Comparison of ENCODE assay signal across 29 cellular contexts in the genomic region with DNA sequence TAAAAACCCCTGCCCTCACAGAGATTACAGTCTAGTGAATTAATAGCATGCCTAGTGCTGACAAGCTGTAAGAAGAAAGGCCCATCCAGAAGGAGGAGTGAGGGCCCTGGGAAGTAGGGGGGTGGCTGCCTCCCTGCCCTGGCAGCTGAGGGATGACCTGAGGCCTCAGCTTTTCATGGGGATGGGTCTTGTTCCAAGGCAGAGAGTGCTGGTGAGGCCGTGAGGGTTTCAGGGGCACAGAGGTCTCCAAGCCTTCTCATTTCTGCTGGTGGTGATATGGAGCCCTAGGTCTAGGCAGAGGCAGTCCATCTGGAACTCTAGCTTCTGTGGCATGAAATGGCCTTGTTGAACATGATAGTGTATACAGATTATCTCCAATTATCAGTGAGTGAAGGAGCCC.
A peak's percentile ranks its signal among the peaks of the same experiment; 100 is the strongest.
DNase-seq lines count a peak whose midpoint lies in the region; ATAC-seq, FAIRE-seq and TF ChIP-seq lines count a peak whose summit lies in the region.
"Had no signal": no experiment of that assay in that cellular context is flagged by ENCODE, and none has a peak within 500 bp of the region (broad histone marks: within the 10 kb centered on the region; RNA-seq: fewer than 3 reads in every experiment).

No MANE protein-coding gene starts in this region.

- no peak overlapping the region for H3K23ac ChIP-seq in trophoblast cell (ENCODE audit: low read length)

- TF ChIP-seq EP300 in HepG2 (IDR thresholded peaks at IDR 0.05; ENCODE audit: low read depth in 2 of 2, low read length in 2 of 2) (no peak), HepG2 (CRISPR knock-in tag; IDR thresholded peaks at IDR 0.05; ENCODE audit: borderline replicate concordance) (no peak)

- H4K20me1 ChIP-seq in HepG2 (ENCODE audit: insufficient read depth, low read length) = no peaks in the 10 kb centered on the region

- H2BK120ac ChIP-seq in trophoblast cell (ENCODE audit: insufficient read depth, low read length, poor library complexity) = peak overlapping the region; percentile 35

- TF ChIP-seq RAD21 in HepG2 (CRISPR knock-in tag; IDR thresholded peaks at IDR 0.05) = no peak

- H2BK12ac ChIP-seq in trophoblast cell (ENCODE audit: low read length) = peak overlapping the region; percentile 63

- TF ChIP-seq CTCF in right lobe of liver (IDR thresholded peaks at IDR 0.05) (no peak), HepG2 (CRISPR knock-in tag; IDR thresholded peaks at IDR 0.05) (no peak)

- FAIRE-seq in HepG2 (lab: Jason Lieb, UNC) = no peak
- FAIRE-seq: GM12891, islet of Langerhans had no signal

- peaks cover 23% of the 10 kb centered on the region for H3K79me1 ChIP-seq in trophoblast cell (ENCODE audit: low read length)

- in situ Hi-C loops in HepG2 (cut with HindIII; ENCODE audit: extremely low pct_ligation_motif_present, low pct_unique_long_range_greater_than_20kb) = no loop called here

- H4K12ac ChIP-seq in trophoblast cell (ENCODE audit: low read depth, low read length) = no peak overlapping the region

- H2AFZ ChIP-seq in HepG2 (ENCODE audit: low read length) (no peak overlapping the region), trophoblast cell (ENCODE audit: insufficient read depth, low read length, poor library complexity) (no peak overlapping the region)
- H2AFZ ChIP-seq: PC-9 had no signal

- no peaks in the 10 kb centered on the region for H3K36me3 ChIP-seq in right lobe of liver
- H3K36me3 ChIP-seq in HepG2 (replicated peaks in 1 of 2; ENCODE audit: control insufficient read depth in 1 of 2, insufficient read depth in 2 of 2, low read length in 2 of 2) = no peaks in the 10 kb centered on the region
- H3K36me3 ChIP-seq in trophoblast cell (ENCODE audit: control insufficient read depth in 1 of 2, insufficient read depth in 2 of 2, low read length in 2 of 2) = no peaks in the 10 kb centered on the region
- H3K36me3 ChIP-seq: ascending aorta, cardiac muscle cell, colonic mucosa, left lung, prostate gland, suprapubic skin, uterus had no signal

- peak overlapping the region; percentile 50 for H3K4ac ChIP-seq in trophoblast cell (ENCODE audit: low read depth, low read length)

- no peak overlapping the region for H3K18ac ChIP-seq in trophoblast cell (ENCODE audit: low read length)

- H3K9ac ChIP-seq in HepG2 (ENCODE audit: insufficient read depth, low read depth, low read length) = no peak overlapping the region
- no peak overlapping the region for H3K9ac ChIP-seq in trophoblast cell (ENCODE audit: low read length)

- no peak overlapping the region for H3K4me2 ChIP-seq in HepG2 (ENCODE audit: low read depth, low read length)
- H3K4me2 ChIP-seq in trophoblast cell (ENCODE audit: low read length) = no peak overlapping the region
- H3K4me2 ChIP-seq: PC-9 had no signal

- H3K27ac ChIP-seq in right lobe of liver (peak overlapping the region in 2 of 3 donors; percentile 92 to 95), HepG2 (ENCODE audit: extremely low read length, insufficient read depth, low read length) (no peak overlapping the region), epithelial cell of prostate (peak overlapping the region; percentile 96), trophoblast cell (ENCODE audit: low read depth, low read length) (no peak overlapping the region)
- H3K27ac ChIP-seq: ascending aorta, cardiac muscle cell, colonic mucosa, left lung, PC-9, prostate gland, uterus had no signal

- H3K27me3 ChIP-seq in right lobe of liver = no peaks in the 10 kb centered on the region
- H3K27me3 ChIP-seq in HepG2 (ENCODE audit: control insufficient read depth in 1 of 2, insufficient read depth in 2 of 2, low read length in 2 of 2) = no peaks in the 10 kb centered on the region
- H3K27me3 ChIP-seq in trophoblast cell (ENCODE audit: insufficient read depth, low read length) = no peaks in the 10 kb centered on the region
- H3K27me3 ChIP-seq: ascending aorta, cardiac muscle cell, colonic mucosa, left lung, suprapubic skin, uterus had no signal

- no peak for DNase-seq in right lobe of liver
- no peak for DNase-seq in HepG2 (ENCODE audit: low spot score)
- no peak for DNase-seq in epithelial cell of prostate (ENCODE audit: low read depth, low spot score)
- DNase-seq in trophoblast cell = no peak
- no peak for DNase-seq in iPS-NIHi7 (ENCODE audit: extremely low spot score)
- no peak for DNase-seq in GM19240 (ENCODE audit: insufficient read length, low spot score)
- DNase-seq: activated CD8-positive, alpha-beta T cell treated with anti-CD3 and anti-CD28 coated beads for 36 hours; activated naive CD8-positive, alpha-beta T cell treated with anti-CD3 and anti-CD28 coated beads, Interleukin-2, amount 10 ng/mL, durations not matched to agents 7 days and 5 days; colonic mucosa; effector memory CD4-positive, alpha-beta T cell; erythroblast; KG1; left lung; mesendoderm; NCI-H1092 treated with DMSO at 0.1 percent for 48 hours; NCI-H187; NCI-H510A treated with DMSO at 0.1 percent for 48 hours; PC-9; Right ventricle myocardium superior; stimulated activated naive CD4-positive, alpha-beta T cell treated with Interleukin-2 at 50 U/mL for 16 hours; uterus had no signal

- no CpG with 5 or more reads among the region's 1 CpG for WGBS in right lobe of liver (ENCODE audit: insufficient coverage, low coverage, low lambda C conversion rate, missing lambda C conversion rate)
- WGBS in HepG2 (ENCODE audit: low lambda C conversion rate) = no CpG with 5 or more reads among the region's 1 CpG
- WGBS in trophoblast cell (ENCODE audit: extremely low coverage, insufficient coverage, insufficient read length) = no CpG with 5 or more reads among the region's 1 CpG

- H3K4me1 ChIP-seq in right lobe of liver = peaks cover 0 to 34% (median 10%) of the 10 kb centered on the region in 4 donors
- peaks cover 57% of the 10 kb centered on the region for H3K4me1 ChIP-seq in HepG2 (ENCODE audit: insufficient read depth, low read length)
- H3K4me1 ChIP-seq in trophoblast cell (ENCODE audit: control insufficient read depth in 1 of 2, insufficient read depth in 2 of 2, low read length in 2 of 2) = peaks cover 12 to 20% of the 10 kb centered on the region in 2 experiments
- H3K4me1 ChIP-seq: colonic mucosa, prostate gland had no signal

- no peak overlapping the region for H3K4me3 ChIP-seq in right lobe of liver
- H3K4me3 ChIP-seq in HepG2 (replicated peaks in 1 of 3; ENCODE audit: insufficient read depth in 1 of 3, low read depth in 2 of 3, low read length in 3 of 3) = no peak overlapping the region
- no peak overlapping the region for H3K4me3 ChIP-seq in trophoblast cell (ENCODE audit: low read depth, low read length)
- H3K4me3 ChIP-seq: ascending aorta, cardiac muscle cell, colonic mucosa, left lung, PC-9, prostate gland, suprapubic skin, uterus had no signal

- intact Hi-C loops in right lobe of liver (cut with DNase I) (no loop called here), HepG2 (cut with micrococcal nuclease; ENCODE audit: unreplicated experiment) (no loop called here)

- TF ChIP-seq POLR2A in right lobe of liver (IDR thresholded peaks at IDR 0.05) (no peak), HepG2 (IDR thresholded peaks at IDR 0.05; ENCODE audit: insufficient read depth in 1 of 2, low read depth in 2 of 2, low read length in 2 of 2) (no peak)

- BruUV-seq in HepG2 (replicated peaks; lab: Mats Ljungman, UMichigan) = no TSS peak

- POLR2A ChIA-PET in HepG2 (lab: Yijun Ruan, JAX) = no interaction called here

- H4K91ac ChIP-seq in trophoblast cell (ENCODE audit: low read depth, low read length) = peak overlapping the region; percentile 76

- H2BK5ac ChIP-seq in trophoblast cell (ENCODE audit: low read depth, low read length, poor library complexity) = peak overlapping the region; percentile 13

- H3K9me3 ChIP-seq in right lobe of liver (no peaks in the 10 kb centered on the region), HepG2 (ENCODE audit: low read length) (no peaks in the 10 kb centered on the region), trophoblast cell (ENCODE audit: insufficient read depth, low read depth, low read length) (no peaks in the 10 kb centered on the region)
- H3K9me3 ChIP-seq: ascending aorta, colonic mucosa, left lung, prostate gland, suprapubic skin, uterus had no signal

- H3K14ac ChIP-seq in trophoblast cell (ENCODE audit: low read length) = peak overlapping the region; percentile 41

- no peak overlapping the region for H4K8ac ChIP-seq in trophoblast cell (ENCODE audit: low read depth, low read length)

- no peaks in the 10 kb centered on the region for H3K79me2 ChIP-seq in HepG2 (ENCODE audit: insufficient read depth, low read length)
- H3K79me2 ChIP-seq in trophoblast cell (ENCODE audit: control insufficient read depth, insufficient read depth, low read length, poor library complexity) = peaks cover 1% of the 10 kb centered on the region

- CTCF ChIA-PET in HepG2 (lab: Yijun Ruan, JAX; ENCODE audit: low intra/inter-chr PET ratio, low total read pairs) = no interaction called here

- H2AK5ac ChIP-seq in trophoblast cell (ENCODE audit: low read length) = peak overlapping the region; percentile 55

- ATAC-seq in right lobe of liver (no peak), HepG2 (no peak), HG03439 (IDR thresholded peaks at IDR 0.05; ENCODE audit: unreplicated experiment) (no peak)
- ATAC-seq: activated CD8-positive, alpha-beta T cell treated with anti-CD3 and anti-CD28 coated beads for 36 hours; left lung; SK-N-SH treated with all-trans-retinoic acid at 6 μM for 48 hours had no signal

TF ChIP-seq in HepG2, 621 proteins besides CTCF, POLR2A, EP300 and RAD21 (continues in another document):
- TF ChIP-seq, protein P1, sequence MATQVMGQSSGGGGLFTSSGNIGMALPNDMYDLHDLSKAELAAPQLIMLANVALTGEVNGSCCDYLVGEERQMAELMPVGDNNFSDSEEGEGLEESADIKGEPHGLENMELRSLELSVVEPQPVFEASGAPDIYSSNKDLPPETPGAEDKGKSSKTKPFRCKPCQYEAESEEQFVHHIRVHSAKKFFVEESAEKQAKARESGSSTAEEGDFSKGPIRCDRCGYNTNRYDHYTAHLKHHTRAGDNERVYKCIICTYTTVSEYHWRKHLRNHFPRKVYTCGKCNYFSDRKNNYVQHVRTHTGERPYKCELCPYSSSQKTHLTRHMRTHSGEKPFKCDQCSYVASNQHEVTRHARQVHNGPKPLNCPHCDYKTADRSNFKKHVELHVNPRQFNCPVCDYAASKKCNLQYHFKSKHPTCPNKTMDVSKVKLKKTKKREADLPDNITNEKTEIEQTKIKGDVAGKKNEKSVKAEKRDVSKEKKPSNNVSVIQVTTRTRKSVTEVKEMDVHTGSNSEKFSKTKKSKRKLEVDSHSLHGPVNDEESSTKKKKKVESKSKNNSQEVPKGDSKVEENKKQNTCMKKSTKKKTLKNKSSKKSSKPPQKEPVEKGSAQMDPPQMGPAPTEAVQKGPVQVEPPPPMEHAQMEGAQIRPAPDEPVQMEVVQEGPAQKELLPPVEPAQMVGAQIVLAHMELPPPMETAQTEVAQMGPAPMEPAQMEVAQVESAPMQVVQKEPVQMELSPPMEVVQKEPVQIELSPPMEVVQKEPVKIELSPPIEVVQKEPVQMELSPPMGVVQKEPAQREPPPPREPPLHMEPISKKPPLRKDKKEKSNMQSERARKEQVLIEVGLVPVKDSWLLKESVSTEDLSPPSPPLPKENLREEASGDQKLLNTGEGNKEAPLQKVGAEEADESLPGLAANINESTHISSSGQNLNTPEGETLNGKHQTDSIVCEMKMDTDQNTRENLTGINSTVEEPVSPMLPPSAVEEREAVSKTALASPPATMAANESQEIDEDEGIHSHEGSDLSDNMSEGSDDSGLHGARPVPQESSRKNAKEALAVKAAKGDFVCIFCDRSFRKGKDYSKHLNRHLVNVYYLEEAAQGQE (IDR thresholded peaks at IDR 0.05; ENCODE audit: borderline replicate concordance in 1 of 2, low read depth in 1 of 2, low read length in 2 of 2) = no peak

Comparison
In these comparisons a context has a peak if more than half of its experiments do, and no peak if none do; other contexts are left out.
1. H3K27ac ChIP-seq: peak in right lobe of liver (2 of 3) and epithelial cell of prostate (single experiment); none in HepG2 (single experiment) and trophoblast cell (single experiment).